Comparison of ENCODE assay signal across 20 cellular contexts in genomic region chr1:219699870-219700269, GRCh38.
DNase-seq lines count a peak whose midpoint lies in the region; ATAC-seq, FAIRE-seq and TF ChIP-seq lines count a peak whose summit lies in the region.
"Had no signal": no experiment of that assay in that cellular context is flagged by ENCODE, and none has a peak within 500 bp of the region (broad histone marks: within the 10 kb centered on the region; RNA-seq: fewer than 3 reads in every experiment).

No MANE protein-coding gene starts in this region.

- H3K9me3 ChIP-seq in K562 (replicated peaks; ENCODE audit: control insufficient read depth, insufficient read depth, low read depth, low read length) (no peaks in the 10 kb centered on the region), left lung (no peaks in the 10 kb centered on the region)
- H3K9me3 ChIP-seq: SJSA1 had no signal

- DNase-seq in Daoy (ENCODE audit: low read depth) (peak; percentile 85), LoVo (ENCODE audit: low spot score) (peak; percentile 38), K562 (ENCODE audit: extremely low read depth in 1 of 4, low spot score in 3 of 4) (peak in 1 of 4 experiments; percentile 24), left lung (peak in 1 of 2 donors; percentile 31), immature natural killer cell (no peak), posterior vena cava (ENCODE audit: low spot score) (no peak)
- DNase-seq: activated CD4-positive, alpha-beta T cell treated with anti-CD3 and anti-CD28 coated beads, Interleukin-2, amount 50 U/mL, for 48 hours; activated T-cell treated with anti-CD3 and anti-CD28 coated beads, Interleukin-2, amount 50 U/mL, for 4 hours; cortex of kidney; Karpas-422; left cardiac atrium; NCI-H1436; NCI-H345; stimulated activated CD4-positive, alpha-beta T cell treated with anti-CD3 and anti-CD28 coated beads, Interleukin-15, amount 100 ng/mL, for 24 hours had no signal

- H4K20me1 ChIP-seq in K562 (replicated peaks; ENCODE audit: control insufficient read depth, insufficient read depth, low read length): no peaks in the 10 kb centered on the region

- H3K27me3 ChIP-seq in K562 (ENCODE audit: control insufficient read depth in 2 of 2, insufficient read depth in 2 of 2, low read length in 2 of 2) (no peaks in the 10 kb centered on the region), left lung (no peaks in the 10 kb centered on the region)
- H3K27me3 ChIP-seq: SJSA1 had no signal

- no peak for TF ChIP-seq RAD21 in K562 (CRISPR knock-in tag; conservative IDR thresholded peaks at IDR 0.05 in 1 of 2, IDR thresholded peaks at IDR 0.05 in 1 of 2)

- TF ChIP-seq CTCF in K562 (IDR thresholded peaks at IDR 0.05 in 2 of 3, conservative IDR thresholded peaks at IDR 0.05 in 1 of 3; ENCODE audit: insufficient read depth in 2 of 3, low read depth in 1 of 3, low read length in 3 of 3): no peak
- no peak for TF ChIP-seq CTCF in left lung (IDR thresholded peaks at IDR 0.05)

- POLR2A ChIA-PET in K562 (lab: Yijun Ruan, JAX): interaction anchor here (0.8 kb wide), 1 partner anchor 9 kb away, joined by 3 read pairs; no protein-coding TSS in a partner anchor

- H2AFZ ChIP-seq in K562 (ENCODE audit: low read depth, low read length): no peak overlapping the region

- H3K4me1 Mint-ChIP-seq in immature natural killer cell: no peaks in the 10 kb centered on the region
- H3K4me1 Mint-ChIP-seq: B cell had no signal

- H3K27me3 Mint-ChIP-seq in immature natural killer cell (ENCODE audit: low read depth in 3 of 3): peaks cover 0 to 3% (median 0%) of the 10 kb centered on the region in 3 donors

- FAIRE-seq in K562 (lab: Jason Lieb, UNC): no peak
- FAIRE-seq: GM18507, GM19239 had no signal

- no peak overlapping the region for H3K4me3 Mint-ChIP-seq in immature natural killer cell
- H3K4me3 Mint-ChIP-seq: activated T-cell treated with anti-CD3 and anti-CD28 coated beads, Interleukin-2, amount 50 U/mL, for 4 hours; B cell had no signal

- H3K27ac ChIP-seq in K562 (ENCODE audit: extremely low read depth, low read depth, low read length) (no peak overlapping the region), left lung (no peak overlapping the region)
- H3K27ac ChIP-seq: SJSA1 had no signal

- H3K79me2 ChIP-seq in K562 (ENCODE audit: control insufficient read depth, insufficient read depth, low read length): no peaks in the 10 kb centered on the region

- intact Hi-C loops in K562 (cut with micrococcal nuclease) (no loop called here), left lung (cut with DNase I) (no loop called here), posterior vena cava (cut with DNase I) (no loop called here)

- in situ Hi-C loops in K562 (cut with MboI): no loop called here

- H3K36me3 Mint-ChIP-seq in immature natural killer cell: no peaks in the 10 kb centered on the region

- no peaks in the 10 kb centered on the region for H3K36me3 ChIP-seq in K562 (ENCODE audit: control insufficient read depth, insufficient read depth, low read length)
- no peaks in the 10 kb centered on the region for H3K36me3 ChIP-seq in left lung
- H3K36me3 ChIP-seq: SJSA1 had no signal

- H3K4me3 ChIP-seq in K562 (no peak overlapping the region), left lung (no peak overlapping the region)
- H3K4me3 ChIP-seq: SJSA1 had no signal

- CTCF ChIA-PET in K562 (lab: Yijun Ruan, JAX; ENCODE audit: low intra/inter-chr PET ratio): no interaction called here

- TF ChIP-seq EP300 in K562 (IDR thresholded peaks at IDR 0.05; ENCODE audit: low read length): peak; percentile 52; the same call in 1 of the 2 replicates

- H3K4me2 ChIP-seq in K562 (ENCODE audit: insufficient read depth, low read length): no peak overlapping the region

- no peak overlapping the region for H3K9ac ChIP-seq in K562 (ENCODE audit: insufficient read depth in 1 of 2, low read depth in 2 of 2, low read length in 2 of 2)

- no peaks in the 10 kb centered on the region for H3K4me1 ChIP-seq in K562 (replicated peaks in 1 of 2; ENCODE audit: control insufficient read depth in 2 of 2, insufficient read depth in 2 of 2, low read length in 2 of 2)
- no peaks in the 10 kb centered on the region for H3K4me1 ChIP-seq in left lung
- H3K4me1 ChIP-seq: SJSA1 had no signal

- BruUV-seq in K562 (replicated peaks; lab: Mats Ljungman, UMichigan): no TSS peak

- H3K9me1 ChIP-seq in K562 (ENCODE audit: control insufficient read depth, insufficient read depth, low read length): no peaks in the 10 kb centered on the region

- no peak overlapping the region for H3K27ac Mint-ChIP-seq in immature natural killer cell
- H3K27ac Mint-ChIP-seq: B cell had no signal

- WGBS in K562 (ENCODE audit: insufficient coverage, low coverage, missing lambda C conversion rate): 0% methylated on average over 5 of the region's 5 CpGs

- ATAC-seq in K562: peak; percentile 65
- ATAC-seq in left lung: peak; percentile 41
- ATAC-seq in HG03469 (IDR thresholded peaks at IDR 0.05; ENCODE audit: unreplicated experiment): no peak
- ATAC-seq in HG03521 (IDR thresholded peaks at IDR 0.05; ENCODE audit: unreplicated experiment): no peak
- ATAC-seq: activated T-cell treated with anti-CD3 and anti-CD28 coated beads, Interleukin-2, amount 50 U/mL, for 4 hours had no signal

- H3K9me3 Mint-ChIP-seq in immature natural killer cell: peaks cover 0 to 6% (median 3%) of the 10 kb centered on the region in 6 donors

- no peak for TF ChIP-seq POLR2A in K562 (conservative IDR thresholded peaks at IDR 0.05)

TF ChIP-seq in K562, 482 proteins besides CTCF, POLR2A, EP300 and RAD21 (continues in another document):
- TF ChIP-seq CTBP1 (IDR thresholded peaks at IDR 0.05; ENCODE audit: borderline replicate concordance): peak; percentile 77; the same call in 1 of the 2 replicates
- no peak for TF ChIP-seq DACH1 (IDR thresholded peaks at IDR 0.05; ENCODE audit: partially characterized antibody)
- peak; percentile 94 for TF ChIP-seq FOSL1 (tag; conservative IDR thresholded peaks at IDR 0.05)
- TF ChIP-seq EGR1 (conservative IDR thresholded peaks at IDR 0.05): no peak
- TF ChIP-seq VEZF1 (CRISPR knock-in tag; IDR thresholded peaks at IDR 0.05): peak; percentile 27; the same call in 1 of the 2 replicates
- TF ChIP-seq CBFB (CRISPR knock-in tag; IDR thresholded peaks at IDR 0.05): no peak
- peak; percentile 20; the same call in 1 of the 2 replicates for TF ChIP-seq NCOR1 (IDR thresholded peaks at IDR 0.05)
- peak; percentile 34 for TF ChIP-seq FOS (IDR thresholded peaks at IDR 0.05; ENCODE audit: extremely low read depth, insufficient read length)
- no peak for TF ChIP-seq THAP7 (CRISPR knock-in tag; IDR thresholded peaks at IDR 0.05)
- TF ChIP-seq TCF7L2 (IDR thresholded peaks at IDR 0.05; ENCODE audit: low read depth, low read length): no peak
- peak; percentile 30; the same call in 1 of the 2 replicates for TF ChIP-seq NFE2 (IDR thresholded peaks at IDR 0.05; ENCODE audit: low read depth)
- TF ChIP-seq L3MBTL2 (IDR thresholded peaks at IDR 0.05): no peak
- peak; percentile 85 for TF ChIP-seq ARID1B (IDR thresholded peaks at IDR 0.05)
- no peak for TF ChIP-seq E2F4 (CRISPR knock-in tag; IDR thresholded peaks at IDR 0.05; ENCODE audit: low read depth)
- peak in 1 of 2 experiments; percentile 93; a peak in 2 of 4 replicates for TF ChIP-seq RCOR1 (IDR thresholded peaks at IDR 0.05; ENCODE audit: borderline replicate concordance in 1 of 2, low read depth in 2 of 2, low read length in 2 of 2)
- no peak for TF ChIP-seq NR2C2 (CRISPR knock-in tag; IDR thresholded peaks at IDR 0.05)
- no peak for TF ChIP-seq NR2C2 (tag; IDR thresholded peaks at IDR 0.05)
- peak; percentile 47; the same call in 1 of the 2 replicates for TF ChIP-seq HMBOX1 (IDR thresholded peaks at IDR 0.05)
- TF ChIP-seq SMARCA4 (IDR thresholded peaks at IDR 0.05): peak; percentile 90
- TF ChIP-seq POLR2AphosphoS2 (IDR thresholded peaks at IDR 0.05; ENCODE audit: low read length): no peak
- TF ChIP-seq HDAC2 (IDR thresholded peaks at IDR 0.05): peak; percentile 29; the same call in 1 of the 2 replicates
- peak; percentile 46; the same call in 1 of the 2 replicates for TF ChIP-seq SOX6 (IDR thresholded peaks at IDR 0.05)

Comparison
In these comparisons a context has a peak if more than half of its experiments do, and no peak if none do; other contexts are left out.
1. DNase-seq: peak in Daoy (single experiment) and LoVo (single experiment); none in immature natural killer cell (0 of 3) and posterior vena cava (single experiment).
2. ATAC-seq: peak in K562 (single experiment) and left lung (single experiment); none in HG03469 (single experiment) and HG03521 (single experiment).